ENCODE assay signal across 1 cellular context in genomic region chr1:145465405-145466144, GRCh38.
A peak's percentile ranks its signal among the peaks of the same experiment; 100 is the strongest.
TF ChIP-seq lines count a peak whose summit lies in the region.

No MANE protein-coding gene starts in this region.

TF ChIP-seq in GM12878, 131 proteins besides CTCF, POLR2A, EP300 and RAD21 (continued from another document and continues in another):
- TF ChIP-seq CEBPZ (IDR thresholded peaks at IDR 0.05; ENCODE audit: low read depth, low read length) (peak; percentile 39; the same call in 1 of the 2 replicates), KLF5 (IDR thresholded peaks at IDR 0.05; ENCODE audit: partially characterized antibody) (peak; percentile 90), EGR1 (IDR thresholded peaks at IDR 0.05; ENCODE audit: borderline replicate concordance in 1 of 2, low read depth in 2 of 2, low read length in 2 of 2) (peak; percentile 16 to 84), CBX5 (IDR thresholded peaks at IDR 0.05; ENCODE audit: low read depth) (peak; percentile 82), BCL3 (IDR thresholded peaks at IDR 0.05; ENCODE audit: borderline replicate concordance, insufficient read depth, low read depth, low read length, poor library complexity, severe bottlenecking) (peak; percentile 97), PBX3 (IDR thresholded peaks at IDR 0.05; ENCODE audit: insufficient replicate concordance, low read depth, low read length) (peak; percentile 57), CEBPB (IDR thresholded peaks at IDR 0.05; ENCODE audit: borderline replicate concordance in 1 of 2, low read depth in 2 of 2, low read length in 2 of 2) (peak in 1 of 2 experiments; percentile 87; a peak in 2 of 4 replicates), SMAD1 (IDR thresholded peaks at IDR 0.05; ENCODE audit: low read depth, partially characterized antibody) (peak; percentile 98), MTA3 (IDR thresholded peaks at IDR 0.05; ENCODE audit: borderline replicate concordance, low read length) (peak; percentile 99), ATF2 (IDR thresholded peaks at IDR 0.05; ENCODE audit: low read length) (peak; percentile 98), IRF4 (IDR thresholded peaks at IDR 0.05; ENCODE audit: low read depth, low read length) (peak; percentile 49; the same call in 1 of the 2 replicates), MEF2A (IDR thresholded peaks at IDR 0.05; ENCODE audit: insufficient read depth, low read depth, low read length) (peak; percentile 83), ZSCAN29 (IDR thresholded peaks at IDR 0.05) (peak; percentile 62; the same call in 1 of the 2 replicates), ZNF207 (IDR thresholded peaks at IDR 0.05; ENCODE audit: borderline replicate concordance) (peak; percentile 92; the same call in 1 of the 2 replicates), ATF7 (IDR thresholded peaks at IDR 0.05; ENCODE audit: low read depth) (peak; percentile 89), IKZF1 (conservative IDR thresholded peaks at IDR 0.05) (peak; percentile 51; the same call in 1 of the 2 replicates), HDAC6 (IDR thresholded peaks at IDR 0.05; ENCODE audit: unreplicated experiment) (peak; percentile 46), TCF7 (IDR thresholded peaks at IDR 0.05; ENCODE audit: borderline replicate concordance) (peak; percentile 86), TCF12 (IDR thresholded peaks at IDR 0.05; ENCODE audit: low read depth, low read length) (peak; percentile 82), BHLHE40 (IDR thresholded peaks at IDR 0.05; ENCODE audit: borderline replicate concordance in 1 of 2, low read depth in 2 of 2, low read length in 1 of 2) (peak in 1 of 2 experiments; percentile 14; a peak in 1 of 4 replicates), ZBED1 (IDR thresholded peaks at IDR 0.05; ENCODE audit: borderline replicate concordance) (peak; percentile 100), CREB1 (IDR thresholded peaks at IDR 0.05; ENCODE audit: low read depth) (peak; percentile 76), PML (IDR thresholded peaks at IDR 0.05; ENCODE audit: low read length) (peak; percentile 100), HCFC1 (IDR thresholded peaks at IDR 0.05; ENCODE audit: low read length) (peak; percentile 67), RAD51 (IDR thresholded peaks at IDR 0.05) (0 out of 2 replicates have a peak, but pooled peaks have one; percentile 25), SP1 (IDR thresholded peaks at IDR 0.05; ENCODE audit: low read depth, low read length) (peak; percentile 66), FOXM1 (IDR thresholded peaks at IDR 0.05; ENCODE audit: low read depth, low read length) (peak; percentile 83), SRF (IDR thresholded peaks at IDR 0.05; ENCODE audit: low read depth in 2 of 2, low read length in 2 of 2) (peak in 1 of 2 experiments; percentile 43; a peak in 1 of 4 replicates), TARDBP (IDR thresholded peaks at IDR 0.05; ENCODE audit: borderline replicate concordance) (peak; percentile 99), SKIL (IDR thresholded peaks at IDR 0.05; ENCODE audit: low read depth, poor library complexity, severe bottlenecking) (peak; percentile 53), ZNF687 (IDR thresholded peaks at IDR 0.05) (peak; percentile 97), ZBTB11 (CRISPR knock-in tag; IDR thresholded peaks at IDR 0.05) (peak; percentile 74), ETV6 (conservative IDR thresholded peaks at IDR 0.05 in 1 of 2, IDR thresholded peaks at IDR 0.05 in 1 of 2; ENCODE audit: borderline replicate concordance in 1 of 2, low read depth in 1 of 2) (peak in 1 of 2 experiments; percentile 87; a peak in 2 of 4 replicates), TCF3 (IDR thresholded peaks at IDR 0.05; ENCODE audit: borderline replicate concordance, insufficient read depth, low read depth, low read length) (peak; percentile 99), IKZF2 (IDR thresholded peaks at IDR 0.05) (peak; percentile 60 to 67; a peak in 3 of 4 replicates), BMI1 (IDR thresholded peaks at IDR 0.05; ENCODE audit: borderline replicate concordance) (peak; percentile 83), YY1 (IDR thresholded peaks at IDR 0.05; ENCODE audit: low read depth, low read length) (peak; percentile 75), MTA2 (IDR thresholded peaks at IDR 0.05; ENCODE audit: low read depth) (peak; percentile 39), JUNB (IDR thresholded peaks at IDR 0.05) (peak; percentile 79), POU2F2 (IDR thresholded peaks at IDR 0.05; ENCODE audit: borderline replicate concordance, low read depth, low read length) (peak; percentile 99), ZNF24 (IDR thresholded peaks at IDR 0.05) (0 out of 2 replicates have a peak, but pooled peaks have one; percentile 14), EED (IDR thresholded peaks at IDR 0.05; ENCODE audit: low read depth) (peak; percentile 74; the same call in 1 of the 2 replicates)
